8 cellular contexts compared by ENCODE assay signal in genomic region chr12:116697305-116698130, GRCh38. TPM values are rescaled to one million over a fixed set of nuclear protein-coding genes. Genes with fewer than 3 reads are reported as not detected.
DNase-seq lines count a peak whose midpoint lies in the region; ATAC-seq and TF ChIP-seq lines count a peak whose summit lies in the region.

No MANE protein-coding gene starts in this region.

- peaks cover 4% of the 10 kb centered on the region for H3K36me3 Mint-ChIP-seq in Calu3 (ENCODE audit: insufficient read depth, unreplicated experiment)
- H3K36me3 Mint-ChIP-seq in CD8-positive, alpha-beta T cell, result no peaks in the 10 kb centered on the region

- peaks cover 25% of the 10 kb centered on the region for H3K4me1 Mint-ChIP-seq in Calu3 (ENCODE audit: low read depth, unreplicated experiment)
- H3K4me1 Mint-ChIP-seq in CD8-positive, alpha-beta T cell (ENCODE audit: low read depth), result peaks cover 8% of the 10 kb centered on the region

- TF ChIP-seq CTCF in Calu3 (IDR thresholded peaks at IDR 0.05; ENCODE audit: unreplicated experiment) (no peak), tibial nerve (IDR thresholded peaks at IDR 0.05) (no peak), esophagus muscularis mucosa (IDR thresholded peaks at IDR 0.05) (peak in 1 of 3 experiments; percentile 14)
- no peak for TF ChIP-seq CTCF in CD8-positive, alpha-beta T cell (IDR thresholded peaks at IDR 0.05)

- H3K27ac ChIP-seq in tibial nerve (no peak overlapping the region), esophagus muscularis mucosa (replicated peaks in 1 of 4) (no peak overlapping the region)
- no peak overlapping the region for H3K27ac ChIP-seq in CD8-positive, alpha-beta T cell (ENCODE audit: low read depth, low read length)

- peak overlapping the region; percentile 48 for H3K4me3 Mint-ChIP-seq in Calu3 (ENCODE audit: low read depth, unreplicated experiment)
- no peak overlapping the region for H3K4me3 Mint-ChIP-seq in CD8-positive, alpha-beta T cell

- no peaks in the 10 kb centered on the region for H3K9me3 Mint-ChIP-seq in Calu3 (ENCODE audit: low read depth, unreplicated experiment)
- no peaks in the 10 kb centered on the region for H3K9me3 Mint-ChIP-seq in CD8-positive, alpha-beta T cell

- 68 to 72% methylated on average over 17 to 18 of the region's 18 CpGs for WGBS in tibial nerve, 2 donors
- 82% methylated on average over 15 of the region's 18 CpGs for WGBS in esophagus muscularis mucosa

- ATAC-seq in left ventricle myocardium superior (peak; percentile 71), GM21381 (IDR thresholded peaks at IDR 0.05; ENCODE audit: unreplicated experiment) (no peak)
- no peak for ATAC-seq in CD8-positive, alpha-beta T cell

- TF ChIP-seq EP300 in tibial nerve (IDR thresholded peaks at IDR 0.05) (no peak), esophagus muscularis mucosa (IDR thresholded peaks at IDR 0.05) (no peak)

- POLR2A ChIA-PET in CD8-positive, alpha-beta T cell (lab: Charles Lee), result no interaction called here

- no TSS peak for BruUV-seq in Calu3 (replicated peaks; lab: Mats Ljungman, UMichigan)

- H3K9me3 ChIP-seq in tibial nerve, result no peaks in the 10 kb centered on the region
- H3K9me3 ChIP-seq in esophagus muscularis mucosa, result no peaks in the 10 kb centered on the region
- no peaks in the 10 kb centered on the region for H3K9me3 ChIP-seq in CD8-positive, alpha-beta T cell (ENCODE audit: low read length)

- H3K36me3 ChIP-seq in tibial nerve (no peaks in the 10 kb centered on the region), esophagus muscularis mucosa (no peaks in the 10 kb centered on the region)
- no peaks in the 10 kb centered on the region for H3K36me3 ChIP-seq in CD8-positive, alpha-beta T cell (ENCODE audit: insufficient read depth, low read length)

- CTCF ChIA-PET in Calu3 (lab: Charles Lee), result interaction anchor here (0.7 to 1.8 kb wide), 3 partner anchors 11 to 390 kb away, joined by 4 to 9 read pairs (median 6); no protein-coding TSS in a partner anchor
- CTCF ChIA-PET in CD8-positive, alpha-beta T cell (lab: Charles Lee), result interaction anchor here (0.7 to 2.2 kb wide), 4 partner anchors 7 to 700 kb away, joined by 3 to 8 read pairs (median 4); no protein-coding TSS in a partner anchor

- H3K27me3 ChIP-seq in tibial nerve (peaks cover 0 to 24% of the 10 kb centered on the region in 2 donors), esophagus muscularis mucosa (peaks cover 0 to 30% (median 10%) of the 10 kb centered on the region in 4 donors)
- no peaks in the 10 kb centered on the region for H3K27me3 ChIP-seq in CD8-positive, alpha-beta T cell (ENCODE audit: insufficient read depth, low read length)

- intact Hi-C loops in Calu3 (cut with micrococcal nuclease; ENCODE audit: unreplicated experiment) (loop anchor here (10.0 kb wide), 2 partner anchors 423 to 553 kb away; partner anchors contain the start of gene MED13L), left ventricle myocardium superior (cut with micrococcal nuclease) (no loop called here), esophagus muscularis mucosa (cut with DNase I) (no loop called here)
- intact Hi-C loops in CD8-positive, alpha-beta T cell (cut with DNase I, micrococcal nuclease), result no loop called here

- H3K27ac Mint-ChIP-seq in Calu3 (ENCODE audit: unreplicated experiment), result peak overlapping the region; percentile 22
- H3K27ac Mint-ChIP-seq in CD8-positive, alpha-beta T cell, result no peak overlapping the region

- TF ChIP-seq POLR2A in tibial nerve (IDR thresholded peaks at IDR 0.05) (no peak), esophagus muscularis mucosa (IDR thresholded peaks at IDR 0.05; ENCODE audit: low read depth) (no peak)

- H3K4me1 ChIP-seq in tibial nerve (peaks cover 0 to 16% (median 0%) of the 10 kb centered on the region in 4 donors), esophagus muscularis mucosa (peaks cover 13 to 26% (median 16%) of the 10 kb centered on the region in 4 donors)
- no peaks in the 10 kb centered on the region for H3K4me1 ChIP-seq in CD8-positive, alpha-beta T cell (ENCODE audit: insufficient read depth, low read length)

- H3K4me3 ChIP-seq in tibial nerve (no peak overlapping the region), esophagus muscularis mucosa (no peak overlapping the region)
- H3K4me3 ChIP-seq in CD8-positive, alpha-beta T cell (ENCODE audit: low read depth, low read length), result no peak overlapping the region

- DNase-seq in Calu3 (peak; percentile 39), HT-29 (ENCODE audit: low spot score) (peak; percentile 40), SK-N-DZ (ENCODE audit: low spot score) (peak; percentile 80), left ventricle myocardium superior (peak; percentile 52), tibial nerve (ENCODE audit: low spot score in 2 of 2) (no peak), esophagus muscularis mucosa (ENCODE audit: extremely low spot score) (no peak)
- DNase-seq in CD8-positive, alpha-beta T cell, result no peak

- H3K27me3 Mint-ChIP-seq in Calu3 (ENCODE audit: unreplicated experiment), result peaks cover 45% of the 10 kb centered on the region
- H3K27me3 Mint-ChIP-seq in CD8-positive, alpha-beta T cell (ENCODE audit: low read depth), result peaks cover 26% of the 10 kb centered on the region

RNA-seq across cellular contexts. Expression of gene SPRING1, which starts 40.4 kb away (rescaled TPM):
- 62.1 and 87.4 TPM in 2 replicates for total RNA-seq in Calu3 (2022)
- 40.7 and 48.2 TPM in 2 replicates for total RNA-seq in HT-29 (2014; rRNA removed; shearing (Covaris generic))
- polyA plus RNA-seq in SK-N-DZ (2014; cell fraction: cytosol; rRNA removed), result 25.0 and 38.0 TPM in 2 replicates
- polyA plus RNA-seq in SK-N-DZ (2014; cell fraction: nucleus; rRNA removed), result 12.8 and 18.9 TPM in 2 replicates
- total RNA-seq in left ventricle myocardium superior, result 9.2 TPM
- 10 to 100 TPM; 13.9 to 18.6 (median 14.9) TPM for total RNA-seq in tibial nerve
- total RNA-seq in esophagus muscularis mucosa, result 10 to 100 TPM in 3 of 4 donors, 1 to 10 TPM in 1; 6.2 to 19.2 (median 16.3) TPM
- total RNA-seq in CD8-positive, alpha-beta T cell, result 10 to 100 TPM; 14.1 to 14.4 TPM

RNA-seq across cellular contexts. Expression of gene RNFT2, which starts 40.6 kb away (rescaled TPM):
- total RNA-seq in Calu3 (2022) (22.5 and 32.0 TPM in 2 replicates), left ventricle myocardium superior (0.45 TPM), tibial nerve (1 to 10 TPM in 3 of 4 donors, under 1 TPM in 1; 0.59 to 5.9 (median 2.5) TPM), esophagus muscularis mucosa (under 1 TPM; 0.17 to 0.63 (median 0.34) TPM)
- 11.3 and 16.2 TPM in 2 replicates for total RNA-seq in HT-29 (2014; rRNA removed; shearing (Covaris generic))
- polyA plus RNA-seq in SK-N-DZ (2014; cell fraction: cytosol; rRNA removed), result 30.6 and 38.3 TPM in 2 replicates
- 28.4 and 56.8 TPM in 2 replicates for polyA plus RNA-seq in SK-N-DZ (2014; cell fraction: nucleus; rRNA removed)
- total RNA-seq in CD8-positive, alpha-beta T cell, result 1 to 10 TPM; 3.8 to 4.1 TPM

Comparison
In these comparisons a context has a peak if more than half of its experiments do, and no peak if none do; other contexts are left out.
1. DNase-seq: peak in Calu3 (single experiment), HT-29 (single experiment), SK-N-DZ (single experiment) and left ventricle myocardium superior (single experiment); none in tibial nerve (0 of 2), esophagus muscularis mucosa (single experiment) and CD8-positive, alpha-beta T cell (0 of 7).